ENCODE assay signal across 9 cellular contexts in genomic region chr16:10957771-10958486, GRCh38. TPM values are rescaled to one million over a fixed set of nuclear protein-coding genes. Genes with fewer than 3 reads are reported as not detected.
DNase-seq lines count a peak whose midpoint lies in the region; ATAC-seq and TF ChIP-seq lines count a peak whose summit lies in the region.
"Had no signal": no experiment of that assay in that cellular context is flagged by ENCODE, and none has a peak within 500 bp of the region (broad histone marks: within the 10 kb centered on the region; RNA-seq: fewer than 3 reads in every experiment).

No MANE protein-coding gene starts in this region.

- H3K9me3 ChIP-seq in adrenal gland (replicated peaks in 1 of 3) (no peaks in the 10 kb centered on the region), smooth muscle cell (replicated peaks; ENCODE audit: low read depth) (no peaks in the 10 kb centered on the region), tibial nerve (no peaks in the 10 kb centered on the region), esophagus muscularis mucosa (no peaks in the 10 kb centered on the region)

- TF ChIP-seq EP300 in tibial nerve (IDR thresholded peaks at IDR 0.05) (no peak), esophagus muscularis mucosa (IDR thresholded peaks at IDR 0.05) (no peak)

- H3K27me3 ChIP-seq in adrenal gland (no peaks in the 10 kb centered on the region), smooth muscle cell (ENCODE audit: low read depth) (no peaks in the 10 kb centered on the region), tibial nerve (no peaks in the 10 kb centered on the region), esophagus muscularis mucosa (no peaks in the 10 kb centered on the region)
- H3K27me3 ChIP-seq: dorsolateral prefrontal cortex had no signal

- H3K4me1 ChIP-seq in adrenal gland (replicated peaks in 1 of 2) (peaks cover 15 to 45% of the 10 kb centered on the region in 2 donors), smooth muscle cell (ENCODE audit: low read depth) (peaks cover 6% of the 10 kb centered on the region), tibial nerve (peaks cover 0 to 21% (median 4%) of the 10 kb centered on the region in 4 donors), esophagus muscularis mucosa (peaks cover 0 to 18% (median 14%) of the 10 kb centered on the region in 4 donors)

- H3K4me2 ChIP-seq in smooth muscle cell, result no peak overlapping the region

- no peak overlapping the region for H3K4me3 ChIP-seq in adrenal gland
- no peak overlapping the region for H3K4me3 ChIP-seq in smooth muscle cell
- no peak overlapping the region for H3K4me3 ChIP-seq in tibial nerve
- H3K4me3 ChIP-seq in esophagus muscularis mucosa, result no peak overlapping the region
- H3K4me3 ChIP-seq: dorsolateral prefrontal cortex had no signal

- peak overlapping the region in 4 of 5 donors; percentile 21 to 59 (median 48) for H3K27ac ChIP-seq in adrenal gland
- peak overlapping the region; percentile 17 for H3K27ac ChIP-seq in smooth muscle cell (ENCODE audit: low read depth)
- H3K27ac ChIP-seq in tibial nerve, result no peak overlapping the region
- no peak overlapping the region for H3K27ac ChIP-seq in esophagus muscularis mucosa (replicated peaks in 1 of 4)

- WGBS in adrenal gland, 4 donors, result 63 to 75% (median 66%) methylated on average over 6 of the region's 6 CpGs
- 87% methylated on average over 6 of the region's 6 CpGs for WGBS in smooth muscle cell (ENCODE audit: low lambda C conversion rate)
- 79 to 84% methylated on average over 6 of the region's 6 CpGs for WGBS in tibial nerve, 2 donors
- WGBS in esophagus muscularis mucosa, result 81% methylated on average over 6 of the region's 6 CpGs

- H3K9me3 Mint-ChIP-seq in activated CD4-positive, alpha-beta T cell treated with anti-CD3 and anti-CD28 coated beads, Interleukin-2, amount 10 ng/mL, durations not matched to agents 7 days and 5 days, result peaks cover 4% of the 10 kb centered on the region

- H3K36me3 ChIP-seq in adrenal gland (replicated peaks in 1 of 2) (peaks cover 0 to 5% of the 10 kb centered on the region in 2 donors), smooth muscle cell (ENCODE audit: low read depth) (no peaks in the 10 kb centered on the region), tibial nerve (peaks cover 0 to 27% (median 0%) of the 10 kb centered on the region in 3 donors), esophagus muscularis mucosa (peaks cover 7 to 25% (median 13%) of the 10 kb centered on the region in 4 donors)

- H3K27me3 Mint-ChIP-seq in activated CD4-positive, alpha-beta T cell treated with anti-CD3 and anti-CD28 coated beads, Interleukin-2, amount 10 ng/mL, durations not matched to agents 7 days and 5 days, result no peaks in the 10 kb centered on the region

- no peak for DNase-seq in activated CD4-positive, alpha-beta T cell treated with anti-CD3 and anti-CD28 coated beads, Interleukin-2, amount 10 ng/mL, durations not matched to agents 7 days and 5 days
- no peak for DNase-seq in activated CD4-positive, alpha-beta T cell treated with anti-CD3 and anti-CD28 coated beads, Interleukin-2, amount 50 U/mL, for 48 hours
- peak; percentile 80 for DNase-seq in OCI-M1 (lab: John Stamatoyannopoulos, UW)
- no peak for DNase-seq in adrenal gland
- DNase-seq in smooth muscle cell (lab: John Stamatoyannopoulos, UW; ENCODE audit: unreplicated experiment), result no peak
- no peak for DNase-seq in tibial nerve (ENCODE audit: low spot score in 2 of 2)
- no peak for DNase-seq in Right ventricle myocardium inferior (ENCODE audit: missing footprints)
- DNase-seq in esophagus muscularis mucosa (ENCODE audit: extremely low spot score), result no peak
- DNase-seq: dorsolateral prefrontal cortex had no signal

- H3F3A ChIP-seq in smooth muscle cell (ENCODE audit: low read depth), result peaks cover 5% of the 10 kb centered on the region

- CTCF ChIA-PET in activated CD4-positive, alpha-beta T cell treated with anti-CD3 and anti-CD28 coated beads, Interleukin-2, amount 10 ng/mL, durations not matched to agents 7 days and 5 days (lab: Charles Lee), result interaction anchor here (1.3 to 4.2 kb wide), 7 partner anchors 9 to 574 kb away, joined by 3 to 26 read pairs (median 5); partner anchors contain the start of gene SOCS1

- peak overlapping the region; percentile 79 for H3K27ac Mint-ChIP-seq in activated CD4-positive, alpha-beta T cell treated with anti-CD3 and anti-CD28 coated beads, Interleukin-2, amount 10 ng/mL, durations not matched to agents 7 days and 5 days

- TF ChIP-seq POLR2A in adrenal gland (IDR thresholded peaks at IDR 0.05), result no peak
- TF ChIP-seq POLR2A in tibial nerve (IDR thresholded peaks at IDR 0.05), result no peak
- no peak for TF ChIP-seq POLR2A in esophagus muscularis mucosa (IDR thresholded peaks at IDR 0.05; ENCODE audit: low read depth)

- peaks cover 28% of the 10 kb centered on the region for H4K20me1 ChIP-seq in smooth muscle cell (ENCODE audit: low read depth)

- H3K4me1 Mint-ChIP-seq in activated CD4-positive, alpha-beta T cell treated with anti-CD3 and anti-CD28 coated beads, Interleukin-2, amount 10 ng/mL, durations not matched to agents 7 days and 5 days, result peaks cover 80% of the 10 kb centered on the region

- POLR2A ChIA-PET in activated CD4-positive, alpha-beta T cell treated with anti-CD3 and anti-CD28 coated beads, Interleukin-2, amount 10 ng/mL, durations not matched to agents 7 days and 5 days (lab: Charles Lee), result interaction anchor here (0.6 kb wide), 2 partner anchors 646 to 750 kb away, joined by 8 read pairs; no protein-coding TSS in a partner anchor

- no peak overlapping the region for H2AFZ ChIP-seq in smooth muscle cell (ENCODE audit: low read depth)

- H3K4me3 Mint-ChIP-seq in activated CD4-positive, alpha-beta T cell treated with anti-CD3 and anti-CD28 coated beads, Interleukin-2, amount 10 ng/mL, durations not matched to agents 7 days and 5 days, result no peak overlapping the region

- peaks cover 16% of the 10 kb centered on the region for H3K79me2 ChIP-seq in smooth muscle cell (ENCODE audit: low read depth)

- ATAC-seq in Right ventricle myocardium inferior, result no peak

- H3K9ac ChIP-seq in smooth muscle cell (ENCODE audit: low read depth), result peak overlapping the region; percentile 10

- TF ChIP-seq CTCF in adrenal gland (IDR thresholded peaks at IDR 0.05) (no peak), smooth muscle cell (IDR thresholded peaks at IDR 0.05; ENCODE audit: borderline replicate concordance, insufficient read depth, poor library complexity, severe bottlenecking) (no peak), tibial nerve (IDR thresholded peaks at IDR 0.05) (no peak), esophagus muscularis mucosa (IDR thresholded peaks at IDR 0.05) (no peak)

- intact Hi-C loops in adrenal gland (cut with DNase I), result no loop called here
- intact Hi-C loops in Right ventricle myocardium inferior (cut with DNase I), result no loop called here
- intact Hi-C loops in esophagus muscularis mucosa (cut with DNase I), result no loop called here

- H3K36me3 Mint-ChIP-seq in activated CD4-positive, alpha-beta T cell treated with anti-CD3 and anti-CD28 coated beads, Interleukin-2, amount 10 ng/mL, durations not matched to agents 7 days and 5 days (ENCODE audit: low read depth), result peaks cover 32% of the 10 kb centered on the region

RNA-seq across cellular contexts. Expression of gene CLEC16A, which starts 13.6 kb away (rescaled TPM):
- 10 to 100 TPM; 30.9 to 35.1 TPM for total RNA-seq in activated CD4-positive, alpha-beta T cell treated with anti-CD3 and anti-CD28 coated beads, Interleukin-2, amount 10 ng/mL, durations not matched to agents 7 days and 5 days
- total RNA-seq in adrenal gland (10 to 100 TPM; 22.5 to 37.2 (median 29.0) TPM), smooth muscle cell (16.2 and 17.0 TPM in 2 replicates), tibial nerve (10 to 100 TPM; 37.4 to 70.2 (median 55.2) TPM), Right ventricle myocardium inferior (23.0 TPM), esophagus muscularis mucosa (10 to 100 TPM; 22.3 to 34.7 (median 29.2) TPM)
- polyA plus RNA-seq in adrenal gland (10 to 100 TPM; 14.0 to 24.7 (median 21.6) TPM), smooth muscle cell (12.6 and 17.7 TPM in 2 replicates)

RNA-seq across cellular contexts. Expression of gene DEXI, which starts 15.7 kb away (rescaled TPM):
- total RNA-seq in activated CD4-positive, alpha-beta T cell treated with anti-CD3 and anti-CD28 coated beads, Interleukin-2, amount 10 ng/mL, durations not matched to agents 7 days and 5 days, result 10 to 100 TPM; 29.2 to 36.9 TPM
- total RNA-seq in adrenal gland (100 to 1,000 TPM in 5 of 8 donors, 10 to 100 TPM in 3; 91.9 to 303 (median 136) TPM), smooth muscle cell (29.9 and 71.8 TPM in 2 replicates), tibial nerve (10 to 100 TPM; 74.4 to 96.3 (median 85.5) TPM), Right ventricle myocardium inferior (121 TPM), esophagus muscularis mucosa (100 to 1,000 TPM; 106 to 133 (median 125) TPM)
- polyA plus RNA-seq in adrenal gland (10 to 100 TPM; 52.6 to 56.6 (median 54.3) TPM), smooth muscle cell (58.5 and 59.4 TPM in 2 replicates)

Comparison
In these comparisons a context has a peak if more than half of its experiments do, and no peak if none do; other contexts are left out.
1. H3K27ac ChIP-seq: peak in adrenal gland (4 of 5) and smooth muscle cell (single experiment); none in tibial nerve (0 of 4) and esophagus muscularis mucosa (0 of 4).